In the genomic region with DNA sequence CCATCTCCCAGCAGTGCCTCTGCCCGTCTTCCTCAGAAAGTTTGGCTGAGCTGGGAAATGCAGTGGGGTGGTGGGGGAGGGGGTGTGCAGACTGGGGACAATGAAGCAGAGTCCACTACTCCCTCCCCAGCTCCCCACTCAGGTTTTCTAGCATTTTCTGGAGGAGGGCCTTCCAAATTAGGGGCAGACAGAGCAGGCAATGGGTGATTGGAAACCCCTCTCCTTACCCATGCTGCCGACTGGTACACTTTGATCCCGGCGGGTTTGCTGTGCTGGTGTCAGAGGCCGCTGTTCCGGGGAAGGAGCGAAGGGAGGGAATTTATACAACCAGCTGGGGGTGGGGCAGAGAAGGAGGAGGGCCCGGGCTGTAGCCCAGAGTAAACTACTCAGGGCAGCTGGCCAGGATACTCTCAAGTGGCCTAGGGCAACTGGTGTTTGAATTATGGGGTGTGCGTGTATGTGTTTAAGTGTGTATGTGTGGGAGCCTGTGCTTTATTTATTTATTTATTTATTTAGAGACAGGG, we compare ENCODE assay signal across 1 cellular context.
A peak's percentile ranks its signal among the peaks of the same experiment; 100 is the strongest.
TF ChIP-seq lines count a peak whose summit lies in the region.

A gene (minus strand): TSS at position 295 of the 524 bp plus-strand sequence. CDS start 64 bp downstream, at position 231.

TF ChIP-seq in HepG2, 621 proteins besides CTCF, POLR2A, EP300 and RAD21 (continued from another document and continues in another):
- TF ChIP-seq ZNF720 (CRISPR knock-in tag; IDR thresholded peaks at IDR 0.05): no peak
- TF ChIP-seq GATAD2A (CRISPR knock-in tag; IDR thresholded peaks at IDR 0.05): no peak
- TF ChIP-seq, protein P1, sequence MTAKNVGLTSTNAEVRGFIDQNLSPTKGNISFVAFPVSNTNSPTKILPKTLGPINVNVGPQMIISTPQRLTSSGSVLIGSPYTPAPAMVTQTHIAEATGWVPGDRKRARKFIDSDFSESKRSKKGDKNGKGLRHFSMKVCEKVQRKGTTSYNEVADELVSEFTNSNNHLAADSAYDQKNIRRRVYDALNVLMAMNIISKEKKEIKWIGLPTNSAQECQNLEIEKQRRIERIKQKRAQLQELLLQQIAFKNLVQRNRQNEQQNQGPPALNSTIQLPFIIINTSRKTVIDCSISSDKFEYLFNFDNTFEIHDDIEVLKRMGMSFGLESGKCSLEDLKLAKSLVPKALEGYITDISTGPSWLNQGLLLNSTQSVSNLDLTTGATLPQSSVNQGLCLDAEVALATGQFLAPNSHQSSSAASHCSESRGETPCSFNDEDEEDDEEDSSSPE (CRISPR knock-in tag; IDR thresholded peaks at IDR 0.05): 0 out of 2 replicates have a peak, but pooled peaks have one; percentile 36
- no peak for TF ChIP-seq ZKSCAN5 (CRISPR knock-in tag; IDR thresholded peaks at IDR 0.05)
- TF ChIP-seq, protein P2, sequence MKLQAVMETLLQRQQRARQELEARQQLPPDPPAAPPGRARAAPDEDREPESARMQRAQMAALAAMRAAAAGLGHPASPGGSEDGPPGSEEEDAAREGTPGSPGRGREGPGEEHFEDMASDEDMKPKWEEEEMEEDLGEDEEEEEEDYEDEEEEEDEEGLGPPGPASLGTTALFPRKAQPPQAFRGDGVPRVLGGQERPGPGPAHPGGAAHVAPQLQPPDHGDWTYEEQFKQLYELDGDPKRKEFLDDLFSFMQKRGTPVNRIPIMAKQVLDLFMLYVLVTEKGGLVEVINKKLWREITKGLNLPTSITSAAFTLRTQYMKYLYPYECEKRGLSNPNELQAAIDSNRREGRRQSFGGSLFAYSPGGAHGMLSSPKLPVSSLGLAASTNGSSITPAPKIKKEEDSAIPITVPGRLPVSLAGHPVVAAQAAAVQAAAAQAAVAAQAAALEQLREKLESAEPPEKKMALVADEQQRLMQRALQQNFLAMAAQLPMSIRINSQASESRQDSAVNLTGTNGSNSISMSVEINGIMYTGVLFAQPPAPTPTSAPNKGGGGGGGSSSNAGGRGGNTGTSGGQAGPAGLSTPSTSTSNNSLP (IDR thresholded peaks at IDR 0.05; ENCODE audit: low read depth, low read length): no peak
- TF ChIP-seq FLYWCH1 (CRISPR knock-in tag; IDR thresholded peaks at IDR 0.05): no peak
- TF ChIP-seq FOXM1 (CRISPR knock-in tag; IDR thresholded peaks at IDR 0.05): no peak
- no peak for TF ChIP-seq SYNCRIP (IDR thresholded peaks at IDR 0.05; ENCODE audit: insufficient read depth, low read depth, low read length)
- TF ChIP-seq, protein P3, sequence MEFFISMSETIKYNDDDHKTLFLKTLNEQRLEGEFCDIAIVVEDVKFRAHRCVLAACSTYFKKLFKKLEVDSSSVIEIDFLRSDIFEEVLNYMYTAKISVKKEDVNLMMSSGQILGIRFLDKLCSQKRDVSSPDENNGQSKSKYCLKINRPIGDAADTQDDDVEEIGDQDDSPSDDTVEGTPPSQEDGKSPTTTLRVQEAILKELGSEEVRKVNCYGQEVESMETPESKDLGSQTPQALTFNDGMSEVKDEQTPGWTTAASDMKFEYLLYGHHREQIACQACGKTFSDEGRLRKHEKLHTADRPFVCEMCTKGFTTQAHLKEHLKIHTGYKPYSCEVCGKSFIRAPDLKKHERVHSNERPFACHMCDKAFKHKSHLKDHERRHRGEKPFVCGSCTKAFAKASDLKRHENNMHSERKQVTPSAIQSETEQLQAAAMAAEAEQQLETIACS (CRISPR knock-in tag; IDR thresholded peaks at IDR 0.05): no peak
- no peak for TF ChIP-seq PCBP1 (IDR thresholded peaks at IDR 0.05; ENCODE audit: borderline replicate concordance, low read depth, low read length)
- TF ChIP-seq, protein P4, sequence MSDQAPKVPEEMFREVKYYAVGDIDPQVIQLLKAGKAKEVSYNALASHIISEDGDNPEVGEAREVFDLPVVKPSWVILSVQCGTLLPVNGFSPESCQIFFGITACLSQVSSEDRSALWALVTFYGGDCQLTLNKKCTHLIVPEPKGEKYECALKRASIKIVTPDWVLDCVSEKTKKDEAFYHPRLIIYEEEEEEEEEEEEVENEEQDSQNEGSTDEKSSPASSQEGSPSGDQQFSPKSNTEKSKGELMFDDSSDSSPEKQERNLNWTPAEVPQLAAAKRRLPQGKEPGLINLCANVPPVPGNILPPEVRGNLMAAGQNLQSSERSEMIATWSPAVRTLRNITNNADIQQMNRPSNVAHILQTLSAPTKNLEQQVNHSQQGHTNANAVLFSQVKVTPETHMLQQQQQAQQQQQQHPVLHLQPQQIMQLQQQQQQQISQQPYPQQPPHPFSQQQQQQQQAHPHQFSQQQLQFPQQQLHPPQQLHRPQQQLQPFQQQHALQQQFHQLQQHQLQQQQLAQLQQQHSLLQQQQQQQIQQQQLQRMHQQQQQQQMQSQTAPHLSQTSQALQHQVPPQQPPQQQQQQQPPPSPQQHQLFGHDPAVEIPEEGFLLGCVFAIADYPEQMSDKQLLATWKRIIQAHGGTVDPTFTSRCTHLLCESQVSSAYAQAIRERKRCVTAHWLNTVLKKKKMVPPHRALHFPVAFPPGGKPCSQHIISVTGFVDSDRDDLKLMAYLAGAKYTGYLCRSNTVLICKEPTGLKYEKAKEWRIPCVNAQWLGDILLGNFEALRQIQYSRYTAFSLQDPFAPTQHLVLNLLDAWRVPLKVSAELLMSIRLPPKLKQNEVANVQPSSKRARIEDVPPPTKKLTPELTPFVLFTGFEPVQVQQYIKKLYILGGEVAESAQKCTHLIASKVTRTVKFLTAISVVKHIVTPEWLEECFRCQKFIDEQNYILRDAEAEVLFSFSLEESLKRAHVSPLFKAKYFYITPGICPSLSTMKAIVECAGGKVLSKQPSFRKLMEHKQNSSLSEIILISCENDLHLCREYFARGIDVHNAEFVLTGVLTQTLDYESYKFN (CRISPR knock-in tag; conservative IDR thresholded peaks at IDR 0.05): peak; percentile 73
- no peak for TF ChIP-seq MAF1 (CRISPR knock-in tag; IDR thresholded peaks at IDR 0.05; ENCODE audit: borderline replicate concordance)
- TF ChIP-seq ZNF333 (CRISPR knock-in tag; IDR thresholded peaks at IDR 0.05; ENCODE audit: borderline replicate concordance): 0 out of 2 replicates have a peak, but pooled peaks have one; percentile 9
- no peak for TF ChIP-seq ZMYM2 (CRISPR knock-in tag; IDR thresholded peaks at IDR 0.05)
- TF ChIP-seq PITX1 (CRISPR knock-in tag; IDR thresholded peaks at IDR 0.05): peak; percentile 70; the same call in 1 of the 2 replicates
- peak; percentile 67; the same call in 1 of the 2 replicates for TF ChIP-seq KLF12 (CRISPR knock-in tag; IDR thresholded peaks at IDR 0.05; ENCODE audit: borderline replicate concordance)
- no peak for TF ChIP-seq ZNF572 (CRISPR knock-in tag; IDR thresholded peaks at IDR 0.05)
- TF ChIP-seq HHEX (CRISPR knock-in tag; IDR thresholded peaks at IDR 0.05): no peak
- TF ChIP-seq, protein P5, sequence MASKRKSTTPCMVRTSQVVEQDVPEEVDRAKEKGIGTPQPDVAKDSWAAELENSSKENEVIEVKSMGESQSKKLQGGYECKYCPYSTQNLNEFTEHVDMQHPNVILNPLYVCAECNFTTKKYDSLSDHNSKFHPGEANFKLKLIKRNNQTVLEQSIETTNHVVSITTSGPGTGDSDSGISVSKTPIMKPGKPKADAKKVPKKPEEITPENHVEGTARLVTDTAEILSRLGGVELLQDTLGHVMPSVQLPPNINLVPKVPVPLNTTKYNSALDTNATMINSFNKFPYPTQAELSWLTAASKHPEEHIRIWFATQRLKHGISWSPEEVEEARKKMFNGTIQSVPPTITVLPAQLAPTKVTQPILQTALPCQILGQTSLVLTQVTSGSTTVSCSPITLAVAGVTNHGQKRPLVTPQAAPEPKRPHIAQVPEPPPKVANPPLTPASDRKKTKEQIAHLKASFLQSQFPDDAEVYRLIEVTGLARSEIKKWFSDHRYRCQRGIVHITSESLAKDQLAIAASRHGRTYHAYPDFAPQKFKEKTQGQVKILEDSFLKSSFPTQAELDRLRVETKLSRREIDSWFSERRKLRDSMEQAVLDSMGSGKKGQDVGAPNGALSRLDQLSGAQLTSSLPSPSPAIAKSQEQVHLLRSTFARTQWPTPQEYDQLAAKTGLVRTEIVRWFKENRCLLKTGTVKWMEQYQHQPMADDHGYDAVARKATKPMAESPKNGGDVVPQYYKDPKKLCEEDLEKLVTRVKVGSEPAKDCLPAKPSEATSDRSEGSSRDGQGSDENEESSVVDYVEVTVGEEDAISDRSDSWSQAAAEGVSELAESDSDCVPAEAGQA (IDR thresholded peaks at IDR 0.05; ENCODE audit: low read depth): no peak
- TF ChIP-seq, protein P5 (CRISPR knock-in tag; IDR thresholded peaks at IDR 0.05; ENCODE audit: borderline replicate concordance): no peak
- no peak for TF ChIP-seq ZNF713 (CRISPR knock-in tag; IDR thresholded peaks at IDR 0.05)
- no peak for TF ChIP-seq RFX5 (IDR thresholded peaks at IDR 0.05; ENCODE audit: low read depth, low read length)
- no peak for TF ChIP-seq NCOA1 (CRISPR knock-in tag; IDR thresholded peaks at IDR 0.05)
- no peak for TF ChIP-seq ZNF616 (CRISPR knock-in tag; IDR thresholded peaks at IDR 0.05; ENCODE audit: low read depth)
- TF ChIP-seq ZFP62 (CRISPR knock-in tag; IDR thresholded peaks at IDR 0.05): no peak
- no peak for TF ChIP-seq ZNF709 (CRISPR knock-in tag; IDR thresholded peaks at IDR 0.05)
- TF ChIP-seq ATF7 (IDR thresholded peaks at IDR 0.05): no peak
- no peak for TF ChIP-seq ATF7 (CRISPR knock-in tag; IDR thresholded peaks at IDR 0.05)
- TF ChIP-seq ZNF660 (CRISPR knock-in tag; IDR thresholded peaks at IDR 0.05; ENCODE audit: borderline replicate concordance, low read depth): no peak
- peak; percentile 53; the same call in 1 of the 2 replicates for TF ChIP-seq ARNT2 (CRISPR knock-in tag; IDR thresholded peaks at IDR 0.05; ENCODE audit: low read depth)
- TF ChIP-seq, protein P6, sequence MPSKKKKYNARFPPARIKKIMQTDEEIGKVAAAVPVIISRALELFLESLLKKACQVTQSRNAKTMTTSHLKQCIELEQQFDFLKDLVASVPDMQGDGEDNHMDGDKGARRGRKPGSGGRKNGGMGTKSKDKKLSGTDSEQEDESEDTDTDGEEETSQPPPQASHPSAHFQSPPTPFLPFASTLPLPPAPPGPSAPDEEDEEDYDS (CRISPR knock-in tag; IDR thresholded peaks at IDR 0.05): peak; percentile 97
- TF ChIP-seq, protein P7, sequence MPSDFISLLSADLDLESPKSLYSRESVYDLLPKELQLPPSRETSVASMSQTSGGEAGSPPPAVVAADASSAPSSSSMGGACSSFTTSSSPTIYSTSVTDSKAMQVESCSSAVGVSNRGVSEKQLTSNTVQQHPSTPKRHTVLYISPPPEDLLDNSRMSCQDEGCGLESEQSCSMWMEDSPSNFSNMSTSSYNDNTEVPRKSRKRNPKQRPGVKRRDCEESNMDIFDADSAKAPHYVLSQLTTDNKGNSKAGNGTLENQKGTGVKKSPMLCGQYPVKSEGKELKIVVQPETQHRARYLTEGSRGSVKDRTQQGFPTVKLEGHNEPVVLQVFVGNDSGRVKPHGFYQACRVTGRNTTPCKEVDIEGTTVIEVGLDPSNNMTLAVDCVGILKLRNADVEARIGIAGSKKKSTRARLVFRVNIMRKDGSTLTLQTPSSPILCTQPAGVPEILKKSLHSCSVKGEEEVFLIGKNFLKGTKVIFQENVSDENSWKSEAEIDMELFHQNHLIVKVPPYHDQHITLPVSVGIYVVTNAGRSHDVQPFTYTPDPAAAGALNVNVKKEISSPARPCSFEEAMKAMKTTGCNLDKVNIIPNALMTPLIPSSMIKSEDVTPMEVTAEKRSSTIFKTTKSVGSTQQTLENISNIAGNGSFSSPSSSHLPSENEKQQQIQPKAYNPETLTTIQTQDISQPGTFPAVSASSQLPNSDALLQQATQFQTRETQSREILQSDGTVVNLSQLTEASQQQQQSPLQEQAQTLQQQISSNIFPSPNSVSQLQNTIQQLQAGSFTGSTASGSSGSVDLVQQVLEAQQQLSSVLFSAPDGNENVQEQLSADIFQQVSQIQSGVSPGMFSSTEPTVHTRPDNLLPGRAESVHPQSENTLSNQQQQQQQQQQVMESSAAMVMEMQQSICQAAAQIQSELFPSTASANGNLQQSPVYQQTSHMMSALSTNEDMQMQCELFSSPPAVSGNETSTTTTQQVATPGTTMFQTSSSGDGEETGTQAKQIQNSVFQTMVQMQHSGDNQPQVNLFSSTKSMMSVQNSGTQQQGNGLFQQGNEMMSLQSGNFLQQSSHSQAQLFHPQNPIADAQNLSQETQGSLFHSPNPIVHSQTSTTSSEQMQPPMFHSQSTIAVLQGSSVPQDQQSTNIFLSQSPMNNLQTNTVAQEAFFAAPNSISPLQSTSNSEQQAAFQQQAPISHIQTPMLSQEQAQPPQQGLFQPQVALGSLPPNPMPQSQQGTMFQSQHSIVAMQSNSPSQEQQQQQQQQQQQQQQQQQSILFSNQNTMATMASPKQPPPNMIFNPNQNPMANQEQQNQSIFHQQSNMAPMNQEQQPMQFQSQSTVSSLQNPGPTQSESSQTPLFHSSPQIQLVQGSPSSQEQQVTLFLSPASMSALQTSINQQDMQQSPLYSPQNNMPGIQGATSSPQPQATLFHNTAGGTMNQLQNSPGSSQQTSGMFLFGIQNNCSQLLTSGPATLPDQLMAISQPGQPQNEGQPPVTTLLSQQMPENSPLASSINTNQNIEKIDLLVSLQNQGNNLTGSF (CRISPR knock-in tag; IDR thresholded peaks at IDR 0.05): no peak
